In the genomic region with DNA sequence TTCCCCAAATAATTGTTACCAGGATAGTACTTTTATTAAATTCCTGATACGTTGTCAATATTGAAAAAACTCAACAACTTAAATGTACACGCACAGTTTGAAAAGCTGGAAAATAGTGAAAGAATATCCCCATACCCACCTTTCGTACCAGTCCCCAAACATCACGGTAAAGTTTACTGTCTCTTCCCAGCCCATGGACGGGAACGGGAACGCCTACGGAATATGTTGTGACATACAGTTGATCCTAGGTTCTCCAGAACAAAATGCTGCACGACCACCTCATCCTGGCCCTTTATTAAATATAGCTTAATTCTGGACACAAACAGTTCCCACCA, we compare ENCODE assay signal across 8 cellular contexts. TPM values are rescaled to one million over a fixed set of nuclear protein-coding genes. Genes with fewer than 3 reads are reported as not detected.
DNase-seq lines count a peak whose midpoint lies in the region; ATAC-seq and TF ChIP-seq lines count a peak whose summit lies in the region.

No MANE protein-coding gene starts in this region.

- peak overlapping the region; percentile 82 for H3K4me3 ChIP-seq in right cardiac atrium (ENCODE audit: low read length)
- H3K4me3 ChIP-seq in skin epidermis: peak overlapping the region; percentile 60 to 91 (median 72)

- H3K36me3 Mint-ChIP-seq in WTC11: peaks cover 17% of the 10 kb centered on the region

- intact Hi-C loops in right cardiac atrium (cut with DNase I): no loop called here

- H3K4me3 Mint-ChIP-seq in WTC11: peak overlapping the region; percentile 89

- POLR2A ChIA-PET in WTC11 (lab: Charles Lee): interaction anchor here (0.5 to 0.6 kb wide), 2 partner anchors 187 to 379 kb away, joined by 3 read pairs; no protein-coding TSS in a partner anchor

- no peaks in the 10 kb centered on the region for H3K9me3 Mint-ChIP-seq in WTC11

- ATAC-seq in WTC11 (peak; percentile 31), right cardiac atrium (peak; percentile 23 to 39), HG03571 (IDR thresholded peaks at IDR 0.05; ENCODE audit: unreplicated experiment) (no peak)

- CTCF ChIA-PET in WTC11 (lab: Charles Lee): no interaction called here

- no peaks in the 10 kb centered on the region for H3K27me3 Mint-ChIP-seq in WTC11 (ENCODE audit: low read depth)

- no peak for TF ChIP-seq CTCF in WTC11 (IDR thresholded peaks at IDR 0.05)

- H3K9me3 ChIP-seq in right cardiac atrium (ENCODE audit: control insufficient read depth, low read length): no peaks in the 10 kb centered on the region

- H3K27ac ChIP-seq in right cardiac atrium (ENCODE audit: low read length): peak overlapping the region; percentile 95
- H3K27ac ChIP-seq in skin epidermis: peak overlapping the region; percentile 73 to 98 (median 93)

- 1% methylated on average over 9 of the region's 9 CpGs for WGBS in right cardiac atrium

- H3K4me1 ChIP-seq in right cardiac atrium (ENCODE audit: control insufficient read depth, insufficient read depth, low read length): peaks cover 2% of the 10 kb centered on the region

- DNase-seq in NCI-H526 (lab: John Stamatoyannopoulos, UW): peak; percentile 76 to 87
- DNase-seq in NCI-H526 treated with DMSO at 0.1 percent for 48 hours (lab: John Stamatoyannopoulos, UW): no peak
- no peak for DNase-seq in WTC11 (ENCODE audit: low spot score)
- DNase-seq in right cardiac atrium: no peak
- no peak for DNase-seq in HK-2 (ENCODE audit: unreplicated experiment)
- no peak for DNase-seq in NOMO-1 treated with dmso at 0.1 percent for 144 hours (lab: John Stamatoyannopoulos, UW; ENCODE audit: unreplicated experiment)

- no peaks in the 10 kb centered on the region for H3K4me1 Mint-ChIP-seq in WTC11

- H3K27ac Mint-ChIP-seq in WTC11: peak overlapping the region; percentile 91

- no peaks in the 10 kb centered on the region for H3K27me3 ChIP-seq in right cardiac atrium (ENCODE audit: control insufficient read depth, insufficient read depth)

TF ChIP-seq in WTC11, 78 proteins besides CTCF, POLR2A, EP300 and RAD21:
- TF ChIP-seq, protein P1, sequence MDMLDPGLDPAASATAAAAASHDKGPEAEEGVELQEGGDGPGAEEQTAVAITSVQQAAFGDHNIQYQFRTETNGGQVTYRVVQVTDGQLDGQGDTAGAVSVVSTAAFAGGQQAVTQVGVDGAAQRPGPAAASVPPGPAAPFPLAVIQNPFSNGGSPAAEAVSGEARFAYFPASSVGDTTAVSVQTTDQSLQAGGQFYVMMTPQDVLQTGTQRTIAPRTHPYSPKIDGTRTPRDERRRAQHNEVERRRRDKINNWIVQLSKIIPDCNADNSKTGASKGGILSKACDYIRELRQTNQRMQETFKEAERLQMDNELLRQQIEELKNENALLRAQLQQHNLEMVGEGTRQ (CRISPR knock-in tag; IDR thresholded peaks at IDR 0.05): no peak
- TF ChIP-seq ZNF396 (CRISPR knock-in tag; IDR thresholded peaks at IDR 0.05; ENCODE audit: borderline replicate concordance): no peak
- TF ChIP-seq MYBL2 (CRISPR knock-in tag; IDR thresholded peaks at IDR 0.05): no peak
- TF ChIP-seq SMAD4 (CRISPR knock-in tag; IDR thresholded peaks at IDR 0.05): no peak
- no peak for TF ChIP-seq NFYB (CRISPR knock-in tag; conservative IDR thresholded peaks at IDR 0.05; ENCODE audit: low read depth)
- no peak for TF ChIP-seq ZNF138 (CRISPR knock-in tag; conservative IDR thresholded peaks at IDR 0.05)
- TF ChIP-seq, protein P2, sequence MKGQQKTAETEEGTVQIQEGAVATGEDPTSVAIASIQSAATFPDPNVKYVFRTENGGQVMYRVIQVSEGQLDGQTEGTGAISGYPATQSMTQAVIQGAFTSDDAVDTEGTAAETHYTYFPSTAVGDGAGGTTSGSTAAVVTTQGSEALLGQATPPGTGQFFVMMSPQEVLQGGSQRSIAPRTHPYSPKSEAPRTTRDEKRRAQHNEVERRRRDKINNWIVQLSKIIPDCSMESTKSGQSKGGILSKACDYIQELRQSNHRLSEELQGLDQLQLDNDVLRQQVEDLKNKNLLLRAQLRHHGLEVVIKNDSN (CRISPR knock-in tag; IDR thresholded peaks at IDR 0.05): peak; percentile 18; the same call in 1 of the 2 replicates
- TF ChIP-seq TEAD1 (CRISPR knock-in tag; IDR thresholded peaks at IDR 0.05): no peak

RNA-seq across cellular contexts. Expression of gene BCAP29, which starts 0.5 kb away (rescaled TPM):
- total RNA-seq in WTC11 (2021): 14.5 to 19.6 TPM (median 19.0 TPM) in 3 replicates
- total RNA-seq in right cardiac atrium: 100 to 1,000 TPM in 2 of 4 donors, 10 to 100 TPM in 2; 91.8 to 107 (median 103) TPM
- polyA plus RNA-seq in right cardiac atrium: 53.8 TPM

RNA-seq across cellular contexts. Expression of gene DUS4L, which starts 15.7 kb away (rescaled TPM):
- total RNA-seq in WTC11 (2021) (10.0 to 15.3 TPM (median 10.4 TPM) in 3 replicates), right cardiac atrium (1 to 10 TPM; 6.8 to 8.4 (median 7.9) TPM)
- polyA plus RNA-seq in right cardiac atrium: 6.1 TPM

RNA-seq across cellular contexts. Expression of gene COG5, which starts 15.8 kb away (rescaled TPM):
- total RNA-seq in WTC11 (2021): 23.3 to 24.5 TPM (median 23.8 TPM) in 3 replicates
- 10 to 100 TPM; 40.6 to 59.2 (median 46.7) TPM for total RNA-seq in right cardiac atrium
- 18.5 TPM for polyA plus RNA-seq in right cardiac atrium

Comparison
In these comparisons a context has a peak if more than half of its experiments do, and no peak if none do; other contexts are left out.
1. DNase-seq: peak in NCI-H526 (2 of 2); none in NCI-H526 treated with DMSO at 0.1 percent for 48 hours (single experiment), WTC11 (single experiment), right cardiac atrium (0 of 3), HK-2 (single experiment) and NOMO-1 treated with dmso at 0.1 percent for 144 hours (single experiment).